ENCODE assay signal across 24 cellular contexts in the genomic region with DNA sequence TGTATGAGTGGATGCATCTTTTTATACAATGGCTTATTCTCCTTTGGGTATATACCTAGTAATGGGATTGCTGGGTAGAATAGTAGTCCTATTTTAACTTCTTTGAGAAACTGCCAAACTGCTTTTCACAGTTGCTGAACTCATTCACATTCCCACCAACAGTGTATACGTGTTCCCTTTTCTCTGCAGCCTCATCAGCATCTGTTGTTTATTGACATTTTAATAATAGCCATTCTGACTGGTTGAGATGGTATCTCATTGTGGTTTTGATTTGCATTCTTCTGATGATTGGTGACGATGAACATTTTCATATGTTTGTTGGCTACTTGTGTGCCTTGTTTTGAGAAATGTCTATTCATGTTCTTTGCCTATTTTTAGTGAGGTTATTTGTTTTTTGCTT.
DNase-seq lines count a peak whose midpoint lies in the region; ATAC-seq and TF ChIP-seq lines count a peak whose summit lies in the region.
"Had no signal": no experiment of that assay in that cellular context is flagged by ENCODE, and none has a peak within 500 bp of the region (broad histone marks: within the 10 kb centered on the region; RNA-seq: fewer than 3 reads in every experiment).

No MANE protein-coding gene starts in this region.

- intact Hi-C loops in prostate gland (cut with DNase I), result no loop called here

- peaks cover 19% of the 10 kb centered on the region for H3K9me3 Mint-ChIP-seq in activated T-cell treated with anti-CD3 and anti-CD28 coated beads, Interleukin-2, amount 50 U/mL, for 4 hours
- H3K9me3 Mint-ChIP-seq: WTC11 had no signal

- H3K4me3 Mint-ChIP-seq in activated T-cell treated with anti-CD3 and anti-CD28 coated beads, Interleukin-2, amount 50 U/mL, for 4 hours, result no peak overlapping the region
- H3K4me3 Mint-ChIP-seq: activated CD4-positive, alpha-beta memory T cell treated with anti-CD3 and anti-CD28 coated beads for 36 hours; naive B cell; stimulated activated naive CD8-positive, alpha-beta T cell treated with anti-CD3 and anti-CD28 coated beads, Interleukin-15, amount 100 ng/mL, for 72 hours; T-helper 1 cell treated with Interleukin-12 subunit alpha and Interleukin-12 subunit beta and Interleukin-4 antibody, amounts not matched to agents 30 μg/mL and 1 μg/mL, for 36 hours; WTC11 had no signal

- TF ChIP-seq POLR2A in prostate gland (IDR thresholded peaks at IDR 0.05), result no peak

- no peak overlapping the region for H3K9ac ChIP-seq in adipocyte (ENCODE audit: low read length)

- no peak overlapping the region for H3K4me3 ChIP-seq in adipocyte (ENCODE audit: low read length)
- H3K4me3 ChIP-seq in prostate gland, result no peak overlapping the region
- H3K4me3 ChIP-seq: dorsolateral prefrontal cortex, lung, pancreas had no signal

- H3K4me1 ChIP-seq in adipocyte (ENCODE audit: control insufficient read depth, insufficient read depth, low read length), result no peaks in the 10 kb centered on the region
- H3K4me1 ChIP-seq in prostate gland (replicated peaks), result no peaks in the 10 kb centered on the region
- H3K4me1 ChIP-seq: pancreas had no signal

- no peaks in the 10 kb centered on the region for H3K36me3 ChIP-seq in adipocyte (ENCODE audit: control insufficient read depth, insufficient read depth, low read length, severe bottlenecking)
- H3K36me3 ChIP-seq in prostate gland, result no peaks in the 10 kb centered on the region
- H3K36me3 ChIP-seq: pancreas had no signal

- H3K27me3 Mint-ChIP-seq in activated T-cell treated with anti-CD3 and anti-CD28 coated beads, Interleukin-2, amount 50 U/mL, for 4 hours (ENCODE audit: low read depth), result no peaks in the 10 kb centered on the region
- H3K27me3 Mint-ChIP-seq: activated CD4-positive, alpha-beta memory T cell treated with anti-CD3 and anti-CD28 coated beads for 36 hours; naive B cell; stimulated activated naive CD8-positive, alpha-beta T cell treated with anti-CD3 and anti-CD28 coated beads, Interleukin-15, amount 100 ng/mL, for 72 hours had no signal

- DNase-seq in Daoy (ENCODE audit: low read depth), result peak; percentile 1
- peak; percentile 92 for DNase-seq in LHCN-M2 (ENCODE audit: low read depth)
- DNase-seq in adipocyte (ENCODE audit: low read depth), result peak; percentile 60
- DNase-seq in iris pigment epithelial cell (ENCODE audit: low read depth), result peak; percentile 44
- no peak for DNase-seq in activated T-cell treated with anti-CD3 and anti-CD28 coated beads, Interleukin-2, amount 50 U/mL, for 4 hours
- no peak for DNase-seq in SW480 (ENCODE audit: low spot score)
- DNase-seq in AG08395 (ENCODE audit: low spot score), result no peak
- no peak for DNase-seq in prostate gland (ENCODE audit: low spot score)
- DNase-seq: activated CD4-positive, alpha-beta memory T cell treated with anti-CD3 and anti-CD28 coated beads for 36 hours; activated T-cell treated with anti-CD3 and anti-CD28 coated beads, Interleukin-2, amount 50 U/mL, for 1 hour; dorsolateral prefrontal cortex; GF-D8; MM.1S; naive B cell; NCI-H2029; NCI-H524; pancreas; SHP77; stimulated activated CD4-positive, alpha-beta T cell treated with anti-CD3 and anti-CD28 coated beads, Interleukin-2, amount 100 ng/mL, for 24 hours; stimulated activated naive CD8-positive, alpha-beta T cell treated with anti-CD3 and anti-CD28 coated beads, Interleukin-15, amount 100 ng/mL, for 72 hours had no signal

- ATAC-seq in activated T-cell treated with anti-CD3 and anti-CD28 coated beads, Interleukin-2, amount 50 U/mL, for 4 hours, result no peak
- ATAC-seq: activated naive CD4-positive, alpha-beta T cell treated with anti-CD3 and anti-CD28 coated beads, Interleukin-2, amount 50 U/mL, for 72 hours; pancreas; stimulated activated naive CD8-positive, alpha-beta T cell treated with anti-CD3 and anti-CD28 coated beads, Interleukin-15, amount 100 ng/mL, for 72 hours; WTC11 had no signal

- WGBS in prostate gland, result 43% methylated on average over 2 of the region's 2 CpGs

- no peak for TF ChIP-seq CTCF in prostate gland (IDR thresholded peaks at IDR 0.05)

- no peaks in the 10 kb centered on the region for H3K36me3 Mint-ChIP-seq in activated T-cell treated with anti-CD3 and anti-CD28 coated beads, Interleukin-2, amount 50 U/mL, for 4 hours (ENCODE audit: insufficient read depth)
- H3K36me3 Mint-ChIP-seq: activated CD4-positive, alpha-beta memory T cell treated with anti-CD3 and anti-CD28 coated beads for 36 hours; activated naive CD4-positive, alpha-beta T cell treated with anti-CD3 and anti-CD28 coated beads, Interleukin-2, amount 50 U/mL, for 72 hours; naive B cell; WTC11 had no signal

- H3K4me1 Mint-ChIP-seq in activated T-cell treated with anti-CD3 and anti-CD28 coated beads, Interleukin-2, amount 50 U/mL, for 4 hours (ENCODE audit: low read depth), result no peaks in the 10 kb centered on the region
- H3K4me1 Mint-ChIP-seq: naive B cell; stimulated activated naive CD8-positive, alpha-beta T cell treated with anti-CD3 and anti-CD28 coated beads, Interleukin-15, amount 100 ng/mL, for 72 hours had no signal

- H3K27me3 ChIP-seq in adipocyte (replicated peaks; ENCODE audit: control insufficient read depth, insufficient read depth, low read length) (no peaks in the 10 kb centered on the region), prostate gland (replicated peaks; ENCODE audit: insufficient read depth) (no peaks in the 10 kb centered on the region)
- H3K27me3 ChIP-seq: dorsolateral prefrontal cortex, pancreas had no signal

- no peaks in the 10 kb centered on the region for H3K9me3 ChIP-seq in adipocyte (ENCODE audit: control insufficient read depth, low read length)
- no peaks in the 10 kb centered on the region for H3K9me3 ChIP-seq in prostate gland
- H3K9me3 ChIP-seq: pancreas had no signal

- H3K27ac ChIP-seq in prostate gland, result no peak overlapping the region
- H3K27ac ChIP-seq: dorsolateral prefrontal cortex, pancreas had no signal

Comparison
In these comparisons a context has a peak if more than half of its experiments do, and no peak if none do; other contexts are left out.
1. DNase-seq: peak in Daoy (single experiment), LHCN-M2 (single experiment), adipocyte (single experiment) and iris pigment epithelial cell (single experiment); none in activated T-cell treated with anti-CD3 and anti-CD28 coated beads, Interleukin-2, amount 50 U/mL, for 4 hours (single experiment), SW480 (single experiment), AG08395 (single experiment) and prostate gland (single experiment).